Comparison of ENCODE assay signal across 3 cellular contexts in genomic region chr11:110900426-110900825, GRCh38.
"Had no signal": no experiment of that assay in that cellular context is flagged by ENCODE, and none has a peak within 500 bp of the region (broad histone marks: within the 10 kb centered on the region; RNA-seq: fewer than 3 reads in every experiment).

No MANE protein-coding gene starts in this region.

- DNase-seq: IMR-90, KBM-7, KG1 had no signal
